Comparison of ENCODE assay signal across 1 cellular context in the genomic region with DNA sequence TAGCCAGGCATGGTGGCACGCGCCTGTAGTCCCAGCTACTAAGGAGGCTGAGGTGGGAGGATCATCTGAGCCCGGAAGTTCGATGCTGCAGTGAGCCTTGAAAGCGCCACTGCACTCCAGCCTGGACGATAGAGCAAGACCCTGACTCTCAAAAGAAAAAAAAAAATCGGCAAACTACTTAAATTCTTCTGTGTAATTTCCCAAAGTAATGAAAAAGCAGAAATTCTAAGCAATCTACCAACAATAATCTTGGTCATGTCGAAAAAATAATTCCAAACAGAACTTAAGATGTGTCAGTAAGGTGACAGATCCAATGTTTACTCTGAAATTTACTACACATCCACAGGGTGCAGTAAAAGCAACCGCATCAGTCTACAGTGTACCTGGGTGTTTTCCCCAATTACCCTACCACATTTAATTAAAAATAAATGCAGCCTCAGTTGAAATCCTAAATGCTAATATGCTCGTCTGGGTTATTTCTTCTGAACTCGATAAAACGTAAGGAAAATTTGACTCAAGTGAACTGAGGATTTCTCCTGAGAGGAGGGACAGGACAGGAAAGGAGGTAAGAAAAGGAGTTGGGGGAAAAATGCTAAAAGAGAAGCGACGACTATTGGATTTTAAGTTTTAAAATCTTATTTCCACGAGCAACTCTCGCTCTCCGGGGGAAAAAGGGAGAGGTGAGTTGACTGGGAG.
TF ChIP-seq lines count a peak whose summit lies in the region.

No MANE protein-coding gene starts in this region.

TF ChIP-seq in K562, 482 proteins besides CTCF, POLR2A, EP300 and RAD21 (continued from another document):
- TF ChIP-seq, protein P1, sequence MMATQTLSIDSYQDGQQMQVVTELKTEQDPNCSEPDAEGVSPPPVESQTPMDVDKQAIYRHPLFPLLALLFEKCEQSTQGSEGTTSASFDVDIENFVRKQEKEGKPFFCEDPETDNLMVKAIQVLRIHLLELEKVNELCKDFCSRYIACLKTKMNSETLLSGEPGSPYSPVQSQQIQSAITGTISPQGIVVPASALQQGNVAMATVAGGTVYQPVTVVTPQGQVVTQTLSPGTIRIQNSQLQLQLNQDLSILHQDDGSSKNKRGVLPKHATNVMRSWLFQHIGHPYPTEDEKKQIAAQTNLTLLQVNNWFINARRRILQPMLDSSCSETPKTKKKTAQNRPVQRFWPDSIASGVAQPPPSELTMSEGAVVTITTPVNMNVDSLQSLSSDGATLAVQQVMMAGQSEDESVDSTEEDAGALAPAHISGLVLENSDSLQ (IDR thresholded peaks at IDR 0.05), result peak; percentile 49; the same call in 1 of the 2 replicates
- 0 out of 2 replicates have a peak, but pooled peaks have one; percentile 26 for TF ChIP-seq NCOA1 (IDR thresholded peaks at IDR 0.05; ENCODE audit: low read depth)
- TF ChIP-seq, protein P2, sequence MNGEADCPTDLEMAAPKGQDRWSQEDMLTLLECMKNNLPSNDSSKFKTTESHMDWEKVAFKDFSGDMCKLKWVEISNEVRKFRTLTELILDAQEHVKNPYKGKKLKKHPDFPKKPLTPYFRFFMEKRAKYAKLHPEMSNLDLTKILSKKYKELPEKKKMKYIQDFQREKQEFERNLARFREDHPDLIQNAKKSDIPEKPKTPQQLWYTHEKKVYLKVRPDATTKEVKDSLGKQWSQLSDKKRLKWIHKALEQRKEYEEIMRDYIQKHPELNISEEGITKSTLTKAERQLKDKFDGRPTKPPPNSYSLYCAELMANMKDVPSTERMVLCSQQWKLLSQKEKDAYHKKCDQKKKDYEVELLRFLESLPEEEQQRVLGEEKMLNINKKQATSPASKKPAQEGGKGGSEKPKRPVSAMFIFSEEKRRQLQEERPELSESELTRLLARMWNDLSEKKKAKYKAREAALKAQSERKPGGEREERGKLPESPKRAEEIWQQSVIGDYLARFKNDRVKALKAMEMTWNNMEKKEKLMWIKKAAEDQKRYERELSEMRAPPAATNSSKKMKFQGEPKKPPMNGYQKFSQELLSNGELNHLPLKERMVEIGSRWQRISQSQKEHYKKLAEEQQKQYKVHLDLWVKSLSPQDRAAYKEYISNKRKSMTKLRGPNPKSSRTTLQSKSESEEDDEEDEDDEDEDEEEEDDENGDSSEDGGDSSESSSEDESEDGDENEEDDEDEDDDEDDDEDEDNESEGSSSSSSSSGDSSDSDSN (IDR thresholded peaks at IDR 0.05; ENCODE audit: borderline replicate concordance in 1 of 2, low read depth in 2 of 2, low read length in 2 of 2), result 0 out of 4 replicates have a peak, but pooled peaks have one; percentile 14 to 54
- TF ChIP-seq RBM34 (IDR thresholded peaks at IDR 0.05; ENCODE audit: borderline replicate concordance, insufficient read depth, low read length), result no peak
- 0 out of 2 replicates have a peak, but pooled peaks have one; percentile 2 for TF ChIP-seq ZNF431 (CRISPR knock-in tag; IDR thresholded peaks at IDR 0.05)
- TF ChIP-seq BRD4 (IDR thresholded peaks at IDR 0.05), result peak; percentile 56
- peak; percentile 23 for TF ChIP-seq BRD9 (IDR thresholded peaks at IDR 0.05; ENCODE audit: low read depth, partially characterized antibody)
- peak in 1 of 2 experiments; percentile 41; a peak in 2 of 4 replicates for TF ChIP-seq ARNT (IDR thresholded peaks at IDR 0.05)
- TF ChIP-seq L3MBTL2 (IDR thresholded peaks at IDR 0.05), result 0 out of 2 replicates have a peak, but pooled peaks have one; percentile 9
- peak; percentile 46; the same call in 1 of the 2 replicates for TF ChIP-seq DPF2 (IDR thresholded peaks at IDR 0.05)
- TF ChIP-seq, protein P3, sequence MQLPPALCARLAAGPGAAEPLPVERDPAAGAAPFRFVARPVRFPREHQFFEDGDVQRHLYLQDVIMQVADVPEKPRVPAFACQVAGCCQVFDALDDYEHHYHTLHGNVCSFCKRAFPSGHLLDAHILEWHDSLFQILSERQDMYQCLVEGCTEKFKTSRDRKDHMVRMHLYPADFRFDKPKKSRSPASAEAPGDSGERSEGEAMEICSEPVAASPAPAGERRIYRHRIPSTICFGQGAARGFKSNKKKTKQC (CRISPR knock-in tag; IDR thresholded peaks at IDR 0.05), result no peak
- 0 out of 2 replicates have a peak, but pooled peaks have one; percentile 21 for TF ChIP-seq OTX1 (CRISPR knock-in tag; IDR thresholded peaks at IDR 0.05)
- TF ChIP-seq NBN (IDR thresholded peaks at IDR 0.05; ENCODE audit: low read depth), result peak; percentile 78
- TF ChIP-seq, protein P4, sequence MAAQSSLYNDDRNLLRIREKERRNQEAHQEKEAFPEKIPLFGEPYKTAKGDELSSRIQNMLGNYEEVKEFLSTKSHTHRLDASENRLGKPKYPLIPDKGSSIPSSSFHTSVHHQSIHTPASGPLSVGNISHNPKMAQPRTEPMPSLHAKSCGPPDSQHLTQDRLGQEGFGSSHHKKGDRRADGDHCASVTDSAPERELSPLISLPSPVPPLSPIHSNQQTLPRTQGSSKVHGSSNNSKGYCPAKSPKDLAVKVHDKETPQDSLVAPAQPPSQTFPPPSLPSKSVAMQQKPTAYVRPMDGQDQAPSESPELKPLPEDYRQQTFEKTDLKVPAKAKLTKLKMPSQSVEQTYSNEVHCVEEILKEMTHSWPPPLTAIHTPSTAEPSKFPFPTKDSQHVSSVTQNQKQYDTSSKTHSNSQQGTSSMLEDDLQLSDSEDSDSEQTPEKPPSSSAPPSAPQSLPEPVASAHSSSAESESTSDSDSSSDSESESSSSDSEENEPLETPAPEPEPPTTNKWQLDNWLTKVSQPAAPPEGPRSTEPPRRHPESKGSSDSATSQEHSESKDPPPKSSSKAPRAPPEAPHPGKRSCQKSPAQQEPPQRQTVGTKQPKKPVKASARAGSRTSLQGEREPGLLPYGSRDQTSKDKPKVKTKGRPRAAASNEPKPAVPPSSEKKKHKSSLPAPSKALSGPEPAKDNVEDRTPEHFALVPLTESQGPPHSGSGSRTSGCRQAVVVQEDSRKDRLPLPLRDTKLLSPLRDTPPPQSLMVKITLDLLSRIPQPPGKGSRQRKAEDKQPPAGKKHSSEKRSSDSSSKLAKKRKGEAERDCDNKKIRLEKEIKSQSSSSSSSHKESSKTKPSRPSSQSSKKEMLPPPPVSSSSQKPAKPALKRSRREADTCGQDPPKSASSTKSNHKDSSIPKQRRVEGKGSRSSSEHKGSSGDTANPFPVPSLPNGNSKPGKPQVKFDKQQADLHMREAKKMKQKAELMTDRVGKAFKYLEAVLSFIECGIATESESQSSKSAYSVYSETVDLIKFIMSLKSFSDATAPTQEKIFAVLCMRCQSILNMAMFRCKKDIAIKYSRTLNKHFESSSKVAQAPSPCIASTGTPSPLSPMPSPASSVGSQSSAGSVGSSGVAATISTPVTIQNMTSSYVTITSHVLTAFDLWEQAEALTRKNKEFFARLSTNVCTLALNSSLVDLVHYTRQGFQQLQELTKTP (IDR thresholded peaks at IDR 0.05; ENCODE audit: low read depth in 1 of 2, partially characterized antibody in 2 of 2), result peak in 1 of 2 experiments; percentile 49
- TF ChIP-seq, protein P5, sequence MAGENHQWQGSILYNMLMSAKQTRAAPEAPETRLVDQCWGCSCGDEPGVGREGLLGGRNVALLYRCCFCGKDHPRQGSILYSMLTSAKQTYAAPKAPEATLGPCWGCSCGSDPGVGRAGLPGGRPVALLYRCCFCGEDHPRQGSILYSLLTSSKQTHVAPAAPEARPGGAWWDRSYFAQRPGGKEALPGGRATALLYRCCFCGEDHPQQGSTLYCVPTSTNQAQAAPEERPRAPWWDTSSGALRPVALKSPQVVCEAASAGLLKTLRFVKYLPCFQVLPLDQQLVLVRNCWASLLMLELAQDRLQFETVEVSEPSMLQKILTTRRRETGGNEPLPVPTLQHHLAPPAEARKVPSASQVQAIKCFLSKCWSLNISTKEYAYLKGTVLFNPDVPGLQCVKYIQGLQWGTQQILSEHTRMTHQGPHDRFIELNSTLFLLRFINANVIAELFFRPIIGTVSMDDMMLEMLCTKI (IDR thresholded peaks at IDR 0.05; ENCODE audit: partially characterized antibody), result no peak
- peak; percentile 39; the same call in 1 of the 2 replicates for TF ChIP-seq ZNF384 (IDR thresholded peaks at IDR 0.05; ENCODE audit: low read depth, low read length)
- TF ChIP-seq, protein P6, sequence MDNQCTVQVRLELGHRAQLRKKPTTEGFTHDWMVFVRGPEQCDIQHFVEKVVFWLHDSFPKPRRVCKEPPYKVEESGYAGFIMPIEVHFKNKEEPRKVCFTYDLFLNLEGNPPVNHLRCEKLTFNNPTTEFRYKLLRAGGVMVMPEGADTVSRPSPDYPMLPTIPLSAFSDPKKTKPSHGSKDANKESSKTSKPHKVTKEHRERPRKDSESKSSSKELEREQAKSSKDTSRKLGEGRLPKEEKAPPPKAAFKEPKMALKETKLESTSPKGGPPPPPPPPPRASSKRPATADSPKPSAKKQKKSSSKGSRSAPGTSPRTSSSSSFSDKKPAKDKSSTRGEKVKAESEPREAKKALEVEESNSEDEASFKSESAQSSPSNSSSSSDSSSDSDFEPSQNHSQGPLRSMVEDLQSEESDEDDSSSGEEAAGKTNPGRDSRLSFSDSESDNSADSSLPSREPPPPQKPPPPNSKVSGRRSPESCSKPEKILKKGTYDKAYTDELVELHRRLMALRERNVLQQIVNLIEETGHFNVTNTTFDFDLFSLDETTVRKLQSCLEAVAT (IDR thresholded peaks at IDR 0.05), result peak; percentile 20 to 78; a peak in 3 of 4 replicates
- peak; percentile 11; the same call in 1 of the 2 replicates for TF ChIP-seq XRCC5 (IDR thresholded peaks at IDR 0.05; ENCODE audit: low read depth, low read length)
- TF ChIP-seq PML (IDR thresholded peaks at IDR 0.05; ENCODE audit: low read length), result 0 out of 2 replicates have a peak, but pooled peaks have one; percentile 3
- no peak for TF ChIP-seq DNMT1 (IDR thresholded peaks at IDR 0.05)
- TF ChIP-seq, protein P7, sequence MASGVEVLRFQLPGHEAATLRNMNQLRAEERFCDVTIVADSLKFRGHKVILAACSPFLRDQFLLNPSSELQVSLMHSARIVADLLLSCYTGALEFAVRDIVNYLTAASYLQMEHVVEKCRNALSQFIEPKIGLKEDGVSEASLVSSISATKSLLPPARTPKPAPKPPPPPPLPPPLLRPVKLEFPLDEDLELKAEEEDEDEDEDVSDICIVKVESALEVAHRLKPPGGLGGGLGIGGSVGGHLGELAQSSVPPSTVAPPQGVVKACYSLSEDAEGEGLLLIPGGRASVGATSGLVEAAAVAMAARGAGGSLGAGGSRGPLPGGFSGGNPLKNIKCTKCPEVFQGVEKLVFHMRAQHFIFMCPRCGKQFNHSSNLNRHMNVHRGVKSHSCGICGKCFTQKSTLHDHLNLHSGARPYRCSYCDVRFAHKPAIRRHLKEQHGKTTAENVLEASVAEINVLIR (CRISPR knock-in tag; IDR thresholded peaks at IDR 0.05), result no peak
- peak in 1 of 2 experiments; percentile 15; a peak in 1 of 4 replicates for TF ChIP-seq TBL1XR1 (IDR thresholded peaks at IDR 0.05; ENCODE audit: low read length in 2 of 2)
- TF ChIP-seq MEIS2 (IDR thresholded peaks at IDR 0.05; ENCODE audit: partially characterized antibody), result peak; percentile 38
- TF ChIP-seq ETS2 (tag; IDR thresholded peaks at IDR 0.05; ENCODE audit: borderline replicate concordance, poor library complexity, severe bottlenecking), result no peak
- 0 out of 2 replicates have a peak, but pooled peaks have one; percentile 12 for TF ChIP-seq IFI16 (CRISPR knock-in tag; IDR thresholded peaks at IDR 0.05)
- TF ChIP-seq, protein P8, sequence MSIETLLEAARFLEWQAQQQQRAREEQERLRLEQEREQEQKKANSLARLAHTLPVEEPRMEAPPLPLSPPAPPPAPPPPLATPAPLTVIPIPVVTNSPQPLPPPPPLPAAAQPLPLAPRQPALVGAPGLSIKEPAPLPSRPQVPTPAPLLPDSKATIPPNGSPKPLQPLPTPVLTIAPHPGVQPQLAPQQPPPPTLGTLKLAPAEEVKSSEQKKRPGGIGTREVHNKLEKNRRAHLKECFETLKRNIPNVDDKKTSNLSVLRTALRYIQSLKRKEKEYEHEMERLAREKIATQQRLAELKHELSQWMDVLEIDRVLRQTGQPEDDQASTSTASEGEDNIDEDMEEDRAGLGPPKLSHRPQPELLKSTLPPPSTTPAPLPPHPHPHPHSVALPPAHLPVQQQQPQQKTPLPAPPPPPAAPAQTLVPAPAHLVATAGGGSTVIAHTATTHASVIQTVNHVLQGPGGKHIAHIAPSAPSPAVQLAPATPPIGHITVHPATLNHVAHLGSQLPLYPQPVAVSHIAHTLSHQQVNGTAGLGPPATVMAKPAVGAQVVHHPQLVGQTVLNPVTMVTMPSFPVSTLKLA (conservative IDR thresholded peaks at IDR 0.05), result peak in 1 of 2 experiments; percentile 55; a peak in 2 of 4 replicates
- TF ChIP-seq, protein P9, sequence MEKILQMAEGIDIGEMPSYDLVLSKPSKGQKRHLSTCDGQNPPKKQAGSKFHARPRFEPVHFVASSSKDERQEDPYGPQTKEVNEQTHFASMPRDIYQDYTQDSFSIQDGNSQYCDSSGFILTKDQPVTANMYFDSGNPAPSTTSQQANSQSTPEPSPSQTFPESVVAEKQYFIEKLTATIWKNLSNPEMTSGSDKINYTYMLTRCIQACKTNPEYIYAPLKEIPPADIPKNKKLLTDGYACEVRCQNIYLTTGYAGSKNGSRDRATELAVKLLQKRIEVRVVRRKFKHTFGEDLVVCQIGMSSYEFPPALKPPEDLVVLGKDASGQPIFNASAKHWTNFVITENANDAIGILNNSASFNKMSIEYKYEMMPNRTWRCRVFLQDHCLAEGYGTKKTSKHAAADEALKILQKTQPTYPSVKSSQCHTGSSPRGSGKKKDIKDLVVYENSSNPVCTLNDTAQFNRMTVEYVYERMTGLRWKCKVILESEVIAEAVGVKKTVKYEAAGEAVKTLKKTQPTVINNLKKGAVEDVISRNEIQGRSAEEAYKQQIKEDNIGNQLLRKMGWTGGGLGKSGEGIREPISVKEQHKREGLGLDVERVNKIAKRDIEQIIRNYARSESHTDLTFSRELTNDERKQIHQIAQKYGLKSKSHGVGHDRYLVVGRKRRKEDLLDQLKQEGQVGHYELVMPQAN (IDR thresholded peaks at IDR 0.05; ENCODE audit: borderline replicate concordance), result peak; percentile 87
- TF ChIP-seq ZNF717 (CRISPR knock-in tag; IDR thresholded peaks at IDR 0.05), result no peak
- no peak for TF ChIP-seq HDAC8 (tag; IDR thresholded peaks at IDR 0.05)
- peak; percentile 8; the same call in 1 of the 2 replicates for TF ChIP-seq SNIP1 (IDR thresholded peaks at IDR 0.05; ENCODE audit: low read depth)
- peak; percentile 99 for TF ChIP-seq ZNF121 (CRISPR knock-in tag; conservative IDR thresholded peaks at IDR 0.05)
- TF ChIP-seq FOXK1 (CRISPR knock-in tag; IDR thresholded peaks at IDR 0.05; ENCODE audit: borderline replicate concordance), result 0 out of 2 replicates have a peak, but pooled peaks have one; percentile 65
- peak in 1 of 2 experiments; percentile 90; a peak in 2 of 4 replicates for TF ChIP-seq HDAC1 (IDR thresholded peaks at IDR 0.05)
- TF ChIP-seq, protein P10, sequence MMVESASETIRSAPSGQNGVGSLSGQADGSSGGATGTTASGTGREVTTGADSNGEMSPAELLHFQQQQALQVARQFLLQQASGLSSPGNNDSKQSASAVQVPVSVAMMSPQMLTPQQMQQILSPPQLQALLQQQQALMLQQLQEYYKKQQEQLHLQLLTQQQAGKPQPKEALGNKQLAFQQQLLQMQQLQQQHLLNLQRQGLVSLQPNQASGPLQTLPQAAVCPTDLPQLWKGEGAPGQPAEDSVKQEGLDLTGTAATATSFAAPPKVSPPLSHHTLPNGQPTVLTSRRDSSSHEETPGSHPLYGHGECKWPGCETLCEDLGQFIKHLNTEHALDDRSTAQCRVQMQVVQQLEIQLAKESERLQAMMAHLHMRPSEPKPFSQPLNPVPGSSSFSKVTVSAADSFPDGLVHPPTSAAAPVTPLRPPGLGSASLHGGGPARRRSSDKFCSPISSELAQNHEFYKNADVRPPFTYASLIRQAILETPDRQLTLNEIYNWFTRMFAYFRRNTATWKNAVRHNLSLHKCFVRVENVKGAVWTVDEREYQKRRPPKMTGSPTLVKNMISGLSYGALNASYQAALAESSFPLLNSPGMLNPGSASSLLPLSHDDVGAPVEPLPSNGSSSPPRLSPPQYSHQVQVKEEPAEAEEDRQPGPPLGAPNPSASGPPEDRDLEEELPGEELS (CRISPR knock-in tag; IDR thresholded peaks at IDR 0.05; ENCODE audit: borderline replicate concordance), result no peak
- peak; percentile 4 to 69; a peak in 2 of 4 replicates for TF ChIP-seq FOXA3 (CRISPR knock-in tag; conservative IDR thresholded peaks at IDR 0.05 in 1 of 2, IDR thresholded peaks at IDR 0.05 in 1 of 2)
- 0 out of 2 replicates have a peak, but pooled peaks have one; percentile 1 for TF ChIP-seq RAD51 (IDR thresholded peaks at IDR 0.05; ENCODE audit: borderline replicate concordance, low read depth)
TF ChIP-seq in K562: peak in this region for 66.
